In the genomic region with DNA sequence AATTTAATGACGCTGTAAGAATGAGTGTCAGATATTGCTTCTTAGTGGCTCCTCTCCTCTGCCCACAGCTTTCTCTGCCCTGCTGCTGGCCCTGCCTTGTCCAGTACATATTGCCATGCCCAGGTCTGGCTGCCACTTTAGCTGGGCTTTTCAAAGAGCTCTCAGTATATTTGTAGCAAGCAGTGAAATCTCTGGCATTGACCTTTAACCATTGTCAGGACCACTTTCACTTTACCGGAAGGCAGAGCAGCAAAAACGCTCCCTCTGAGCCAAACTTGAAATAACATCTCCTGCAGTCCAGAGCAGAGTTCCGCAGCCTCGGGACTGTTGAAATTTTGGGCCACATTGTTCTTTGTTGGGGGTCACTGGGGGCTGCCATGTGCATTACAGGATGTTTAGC, we compare ENCODE assay signal across 39 cellular contexts. TPM values are rescaled to one million over a fixed set of nuclear protein-coding genes. Genes with fewer than 3 reads are reported as not detected.
"Had no signal": no experiment of that assay in that cellular context is flagged by ENCODE, and none has a peak within 500 bp of the region (broad histone marks: within the 10 kb centered on the region; RNA-seq: fewer than 3 reads in every experiment).

No MANE protein-coding gene starts in this region.

- H3K4me3 ChIP-seq: adrenal gland, ascending aorta, body of pancreas, breast epithelium, cardiac muscle cell had no signal

- H3K9me3 Mint-ChIP-seq: activated naive CD4-positive, alpha-beta T cell treated with anti-CD3 and anti-CD28 coated beads for 36 hours; activated naive CD4-positive, alpha-beta T cell treated with anti-CD3 and anti-CD28 coated beads, Interleukin-2, amount 10 ng/mL, durations not matched to agents 7 days and 5 days; activated naive CD4-positive, alpha-beta T cell treated with anti-CD3 and anti-CD28 coated beads, Interleukin-2, amount 50 U/mL, for 24 hours; activated naive CD4-positive, alpha-beta T cell treated with anti-CD3 and anti-CD28 coated beads, Interleukin-2, amount 50 U/mL, for 72 hours; activated naive CD8-positive, alpha-beta T cell treated with anti-CD3 and anti-CD28 coated beads for 36 hours; activated naive CD8-positive, alpha-beta T cell treated with anti-CD3 and anti-CD28 coated beads, Interleukin-2, amount 10 ng/mL, durations not matched to agents 7 days and 5 days; activated naive CD8-positive, alpha-beta T cell treated with anti-CD3 and anti-CD28 coated beads, Interleukin-2, amount 50 U/mL, for 24 hours; activated T-cell treated with anti-CD3 and anti-CD28 coated beads, Interleukin-2, amount 50 U/mL, for 24 hours; activated T-cell treated with anti-CD3 and anti-CD28 coated beads, Interleukin-2, amount 50 U/mL, for 4 hours; activated T-cell treated with anti-CD3 and anti-CD28 coated beads, Interleukin-2, amount 50 U/mL, for 72 hours; activated T-helper 1 cell treated with anti-CD3 and anti-CD28 coated beads, Interleukin-12 subunit alpha, Interleukin-12 subunit beta, Interleukin-2, Interleukin-4 antibody, amounts not matched to agents 30 ng/mL and 10 ng/mL and 1 ng/mL, durations not matched to agents 14 hours and 24 hours and 36 hours; activated T-helper 17 cell treated with anti-CD3 and anti-CD28 coated beads, Interleukin-2, amount 50 U/mL, for 72 hours; activated T-helper 2 cell treated with anti-CD3 and anti-CD28 coated beads, Interferon-gamma antibody, Interleukin-2, Interleukin-4, amounts not matched to agents 10 μg/mL and 5 μg/mL and 100 μg/mL, durations not matched to agents 14 hours and 24 hours and 36 hours; brain; central memory CD8-positive, alpha-beta T cell had no signal

- H3K27ac ChIP-seq: adrenal gland, ascending aorta, body of pancreas, brain microvascular endothelial cell, breast epithelium, cardiac muscle cell had no signal

- H3K4me3 Mint-ChIP-seq: activated naive CD4-positive, alpha-beta T cell treated with anti-CD3 and anti-CD28 coated beads for 36 hours; activated naive CD4-positive, alpha-beta T cell treated with anti-CD3 and anti-CD28 coated beads, Interleukin-2, amount 10 ng/mL, durations not matched to agents 7 days and 5 days; activated naive CD4-positive, alpha-beta T cell treated with anti-CD3 and anti-CD28 coated beads, Interleukin-2, amount 50 U/mL, for 24 hours; activated naive CD8-positive, alpha-beta T cell; activated naive CD8-positive, alpha-beta T cell treated with anti-CD3 and anti-CD28 coated beads for 36 hours; activated naive CD8-positive, alpha-beta T cell treated with anti-CD3 and anti-CD28 coated beads, Interleukin-2, amount 10 ng/mL, durations not matched to agents 7 days and 5 days; activated naive CD8-positive, alpha-beta T cell treated with anti-CD3 and anti-CD28 coated beads, Interleukin-2, amount 50 U/mL, for 24 hours; activated T-cell treated with anti-CD3 and anti-CD28 coated beads, Interleukin-2, amount 50 U/mL, for 24 hours; activated T-cell treated with anti-CD3 and anti-CD28 coated beads, Interleukin-2, amount 50 U/mL, for 4 hours; activated T-cell treated with anti-CD3 and anti-CD28 coated beads, Interleukin-2, amount 50 U/mL, for 72 hours; activated T-helper 1 cell treated with anti-CD3 and anti-CD28 coated beads, Interleukin-12 subunit alpha, Interleukin-12 subunit beta, Interleukin-2, Interleukin-4 antibody, amounts not matched to agents 30 ng/mL and 10 ng/mL and 1 ng/mL, durations not matched to agents 14 hours and 24 hours and 36 hours; activated T-helper 17 cell treated with anti-CD3 and anti-CD28 coated beads, Interleukin-2, amount 50 U/mL, for 72 hours; brain; central memory CD8-positive, alpha-beta T cell had no signal

- H3K4me1 ChIP-seq: adrenal gland, ascending aorta, body of pancreas, breast epithelium had no signal

- FAIRE-seq: astrocyte, bronchial epithelial cell had no signal

- H3K27me3 Mint-ChIP-seq: activated naive CD4-positive, alpha-beta T cell treated with anti-CD3 and anti-CD28 coated beads, Interleukin-2, amount 10 ng/mL, durations not matched to agents 7 days and 5 days; activated naive CD4-positive, alpha-beta T cell treated with anti-CD3 and anti-CD28 coated beads, Interleukin-2, amount 50 U/mL, for 24 hours; activated naive CD8-positive, alpha-beta T cell; activated naive CD8-positive, alpha-beta T cell treated with anti-CD3 and anti-CD28 coated beads for 36 hours; activated naive CD8-positive, alpha-beta T cell treated with anti-CD3 and anti-CD28 coated beads, Interleukin-2, amount 10 ng/mL, durations not matched to agents 7 days and 5 days; activated naive CD8-positive, alpha-beta T cell treated with anti-CD3 and anti-CD28 coated beads, Interleukin-2, amount 50 U/mL, for 24 hours; activated T-cell treated with anti-CD3 and anti-CD28 coated beads, Interleukin-2, amount 50 U/mL, for 24 hours; activated T-helper 17 cell treated with anti-CD3 and anti-CD28 coated beads, Interleukin-2, amount 50 U/mL, for 72 hours; brain; central memory CD8-positive, alpha-beta T cell had no signal

- H3K4me1 Mint-ChIP-seq: activated naive CD4-positive, alpha-beta T cell treated with anti-CD3 and anti-CD28 coated beads, Interleukin-2, amount 50 U/mL, for 24 hours; activated naive CD8-positive, alpha-beta T cell treated with anti-CD3 and anti-CD28 coated beads for 36 hours; activated naive CD8-positive, alpha-beta T cell treated with anti-CD3 and anti-CD28 coated beads, Interleukin-2, amount 50 U/mL, for 24 hours; brain had no signal

- H3K27me3 ChIP-seq: adrenal gland, ascending aorta, body of pancreas, brain microvascular endothelial cell, breast epithelium, cardiac muscle cell had no signal

- DNase-seq: activated effector memory CD4-positive, alpha-beta T cell treated with anti-CD3 and anti-CD28 coated beads, Interleukin-2, amount 50 U/mL, for 16 hours; activated effector memory CD4-positive, alpha-beta T cell treated with Interleukin-2 at 50 U/mL for 16 hours; activated gamma-delta T cell; activated gamma-delta T cell treated with Interleukin-2 at 50 U/mL for 16 hours; activated naive CD4-positive, alpha-beta T cell; activated naive CD4-positive, alpha-beta T cell treated with anti-CD3 and anti-CD28 coated beads for 36 hours; activated naive CD4-positive, alpha-beta T cell treated with anti-CD3 and anti-CD28 coated beads, Interleukin-2, amount 10 ng/mL, durations not matched to agents 7 days and 5 days; activated naive CD4-positive, alpha-beta T cell treated with anti-CD3 and anti-CD28 coated beads, Interleukin-2, amount 50 U/mL, for 16 hours; activated naive CD4-positive, alpha-beta T cell treated with Interleukin-2 at 50 U/mL for 16 hours; activated naive CD8-positive, alpha-beta T cell treated with anti-CD3 and anti-CD28 coated beads for 36 hours; activated naive CD8-positive, alpha-beta T cell treated with anti-CD3 and anti-CD28 coated beads, Interleukin-2, amount 10 ng/mL, durations not matched to agents 7 days and 5 days; activated naive CD8-positive, alpha-beta T cell treated with anti-CD3 and anti-CD28 coated beads, Interleukin-2, amount 50 U/mL, for 24 hours; activated T-cell treated with anti-CD3 and anti-CD28 coated beads, Interleukin-2, amount 50 U/mL, for 24 hours; activated T-cell treated with anti-CD3 and anti-CD28 coated beads, Interleukin-2, amount 50 U/mL, for 4 hours; activated T-cell treated with anti-CD3 and anti-CD28 coated beads, Interleukin-2, amount 50 U/mL, for 48 hours; activated T-cell treated with anti-CD3 and anti-CD28 coated beads, Interleukin-2, amount 50 U/mL, for 72 hours; amniotic stem cell; amygdala; anterior cingulate cortex; aorta; body of pancreas; brain microvascular endothelial cell; caudate nucleus; central memory CD4-positive, alpha-beta T cell; cerebellar nuclear complex had no signal

- H3K27ac Mint-ChIP-seq: activated naive CD4-positive, alpha-beta T cell treated with anti-CD3 and anti-CD28 coated beads for 36 hours; activated naive CD4-positive, alpha-beta T cell treated with anti-CD3 and anti-CD28 coated beads, Interleukin-2, amount 10 ng/mL, durations not matched to agents 7 days and 5 days; activated naive CD4-positive, alpha-beta T cell treated with anti-CD3 and anti-CD28 coated beads, Interleukin-2, amount 50 U/mL, for 24 hours; activated naive CD4-positive, alpha-beta T cell treated with anti-CD3 and anti-CD28 coated beads, Interleukin-2, amount 50 U/mL, for 72 hours; activated naive CD8-positive, alpha-beta T cell; activated naive CD8-positive, alpha-beta T cell treated with anti-CD3 and anti-CD28 coated beads for 36 hours; activated naive CD8-positive, alpha-beta T cell treated with anti-CD3 and anti-CD28 coated beads, Interleukin-2, amount 50 U/mL, for 24 hours; activated T-cell treated with anti-CD3 and anti-CD28 coated beads, Interleukin-2, amount 50 U/mL, for 24 hours; activated T-cell treated with anti-CD3 and anti-CD28 coated beads, Interleukin-2, amount 50 U/mL, for 72 hours; activated T-helper 1 cell treated with anti-CD3 and anti-CD28 coated beads, Interleukin-12 subunit alpha, Interleukin-12 subunit beta, Interleukin-2, Interleukin-4 antibody, amounts not matched to agents 30 ng/mL and 10 ng/mL and 1 ng/mL, durations not matched to agents 14 hours and 24 hours and 36 hours; activated T-helper 17 cell treated with anti-CD3 and anti-CD28 coated beads, Interleukin-2, amount 50 U/mL, for 72 hours; activated T-helper 2 cell treated with anti-CD3 and anti-CD28 coated beads, Interferon-gamma antibody, Interleukin-2, Interleukin-4, amounts not matched to agents 10 μg/mL and 5 μg/mL and 100 μg/mL, durations not matched to agents 14 hours and 24 hours and 36 hours; brain had no signal

- H3K9me3 ChIP-seq: adrenal gland, ascending aorta, body of pancreas, breast epithelium had no signal

- ATAC-seq: activated naive CD4-positive, alpha-beta T cell treated with anti-CD3 and anti-CD28 coated beads, Interleukin-2, amount 50 U/mL, for 72 hours; activated naive CD8-positive, alpha-beta T cell treated with anti-CD3 and anti-CD28 coated beads, Interleukin-2, amount 50 U/mL, for 24 hours; activated T-cell treated with anti-CD3 and anti-CD28 coated beads, Interleukin-2, amount 50 U/mL, for 4 hours; activated T-cell treated with anti-CD3 and anti-CD28 coated beads, Interleukin-2, amount 50 U/mL, for 72 hours; activated T-helper 17 cell treated with anti-CD3 and anti-CD28 coated beads, Interleukin-2, amount 50 U/mL, for 72 hours; body of pancreas had no signal

- H3K36me3 ChIP-seq: adrenal gland, breast epithelium had no signal

RNA-seq across cellular contexts. Expression of a gene that starts 13.8 kb away (rescaled TPM):
- total RNA-seq: ascending aorta had no signal
